ENCODE assay signal across 15 cellular contexts in genomic region chr11:45412033-45412432, GRCh38.
DNase-seq lines count a peak whose midpoint lies in the region; TF ChIP-seq lines count a peak whose summit lies in the region.
"Had no signal": no experiment of that assay in that cellular context is flagged by ENCODE, and none has a peak within 500 bp of the region (broad histone marks: within the 10 kb centered on the region; RNA-seq: fewer than 3 reads in every experiment).

No MANE protein-coding gene starts in this region.

- H3K9me3 Mint-ChIP-seq in chondrocyte (ENCODE audit: low read depth): no peaks in the 10 kb centered on the region
- no peaks in the 10 kb centered on the region for H3K9me3 Mint-ChIP-seq in mesothelial cell of epicardium
- H3K9me3 Mint-ChIP-seq: activated CD4-positive, alpha-beta T cell treated with anti-CD3 and anti-CD28 coated beads, Interleukin-2, amount 10 ng/mL, durations not matched to agents 24 days and 14 days; activated naive CD4-positive, alpha-beta T cell treated with anti-CD3 and anti-CD28 coated beads, Interleukin-2, amount 50 U/mL, for 72 hours had no signal

- TF ChIP-seq CTCF in BE2C (IDR thresholded peaks at IDR 0.05; ENCODE audit: low read depth, low read length): no peak
- no peak for TF ChIP-seq CTCF in chondrocyte (IDR thresholded peaks at IDR 0.05)
- no peak for TF ChIP-seq CTCF in mesothelial cell of epicardium (IDR thresholded peaks at IDR 0.05; ENCODE audit: unreplicated experiment)

- H3K27ac ChIP-seq in HUES6 (ENCODE audit: low read depth, low read length): peak overlapping the region; percentile 18; the same call in 1 of the 2 replicates
- H3K27ac ChIP-seq: cardiac muscle cell had no signal

- H3K9ac ChIP-seq in HUES6 (ENCODE audit: low read length): no peak overlapping the region

- DNase-seq in BE2C: peak; percentile 77
- DNase-seq in chondrocyte (ENCODE audit: low spot score): no peak
- no peak for DNase-seq in mesothelial cell of epicardium (ENCODE audit: low spot score in 2 of 2, unreplicated experiment in 2 of 2)
- no peak for DNase-seq in AG08395 (ENCODE audit: low spot score)
- no peak for DNase-seq in NCI-H146 (lab: John Stamatoyannopoulos, UW)
- DNase-seq in NCI-H2171 (lab: John Stamatoyannopoulos, UW): no peak
- no peak for DNase-seq in SK-N-DZ (ENCODE audit: low spot score)
- DNase-seq: activated CD4-positive, alpha-beta T cell treated with anti-CD3 and anti-CD28 coated beads, Interleukin-2, amount 10 ng/mL, durations not matched to agents 24 days and 14 days; activated T-cell treated with anti-CD3 and anti-CD28 coated beads for 4 hours; NCI-H2029 treated with DMSO at 0.1 percent for 48 hours; posterior cingulate gyrus; T-helper 9 cell had no signal

- H3K4me3 Mint-ChIP-seq in chondrocyte (ENCODE audit: unreplicated experiment) (peak overlapping the region; percentile 18), mesothelial cell of epicardium (no peak overlapping the region)
- H3K4me3 Mint-ChIP-seq: activated CD4-positive, alpha-beta T cell treated with anti-CD3 and anti-CD28 coated beads, Interleukin-2, amount 10 ng/mL, durations not matched to agents 24 days and 14 days had no signal

- H3K4me3 ChIP-seq in BE2C (ENCODE audit: low read depth, low read length): peak overlapping the region; percentile 5; the same call in 1 of the 2 replicates
- H3K4me3 ChIP-seq in HUES6 (ENCODE audit: low read depth, low read length): peak overlapping the region; percentile 40; the same call in 1 of the 2 replicates
- H3K4me3 ChIP-seq: cardiac muscle cell had no signal

- no peaks in the 10 kb centered on the region for H3K36me3 ChIP-seq in BE2C
- no peaks in the 10 kb centered on the region for H3K36me3 ChIP-seq in HUES6 (ENCODE audit: control insufficient read depth, insufficient read depth, low read length)
- H3K36me3 ChIP-seq: cardiac muscle cell had no signal

- no peaks in the 10 kb centered on the region for H3K9me3 ChIP-seq in BE2C
- H3K9me3 ChIP-seq in HUES6 (ENCODE audit: control insufficient read depth, insufficient read depth, low read depth, low read length): no peaks in the 10 kb centered on the region

- H3K27me3 Mint-ChIP-seq in chondrocyte (ENCODE audit: low read depth) (peaks cover 2% of the 10 kb centered on the region), mesothelial cell of epicardium (ENCODE audit: low read depth) (peaks cover 13% of the 10 kb centered on the region)

- H3K4me1 Mint-ChIP-seq in chondrocyte (ENCODE audit: low read depth) (peaks cover 34% of the 10 kb centered on the region), mesothelial cell of epicardium (peaks cover 28% of the 10 kb centered on the region)
- H3K4me1 Mint-ChIP-seq: activated CD4-positive, alpha-beta T cell treated with anti-CD3 and anti-CD28 coated beads, Interleukin-2, amount 10 ng/mL, durations not matched to agents 24 days and 14 days had no signal

- peaks cover 6% of the 10 kb centered on the region for H3K4me1 ChIP-seq in BE2C
- peaks cover 53% of the 10 kb centered on the region for H3K4me1 ChIP-seq in HUES6 (ENCODE audit: control insufficient read depth, insufficient read depth, low read length)

- H3K36me3 Mint-ChIP-seq in chondrocyte (ENCODE audit: low read depth): no peaks in the 10 kb centered on the region
- H3K36me3 Mint-ChIP-seq in mesothelial cell of epicardium: no peaks in the 10 kb centered on the region
- H3K36me3 Mint-ChIP-seq: activated naive CD4-positive, alpha-beta T cell treated with anti-CD3 and anti-CD28 coated beads, Interleukin-2, amount 50 U/mL, for 72 hours had no signal

- peak overlapping the region; percentile 89 for H3K27ac Mint-ChIP-seq in chondrocyte (ENCODE audit: unreplicated experiment)
- H3K27ac Mint-ChIP-seq in mesothelial cell of epicardium: peak overlapping the region; percentile 79
- H3K27ac Mint-ChIP-seq: activated CD4-positive, alpha-beta T cell treated with anti-CD3 and anti-CD28 coated beads, Interleukin-2, amount 10 ng/mL, durations not matched to agents 24 days and 14 days; activated naive CD4-positive, alpha-beta T cell treated with anti-CD3 and anti-CD28 coated beads, Interleukin-2, amount 50 U/mL, for 72 hours had no signal

- no peaks in the 10 kb centered on the region for H3K27me3 ChIP-seq in BE2C
- no peaks in the 10 kb centered on the region for H3K27me3 ChIP-seq in HUES6 (ENCODE audit: control insufficient read depth, insufficient read depth, low read length)
